In the genomic region with DNA sequence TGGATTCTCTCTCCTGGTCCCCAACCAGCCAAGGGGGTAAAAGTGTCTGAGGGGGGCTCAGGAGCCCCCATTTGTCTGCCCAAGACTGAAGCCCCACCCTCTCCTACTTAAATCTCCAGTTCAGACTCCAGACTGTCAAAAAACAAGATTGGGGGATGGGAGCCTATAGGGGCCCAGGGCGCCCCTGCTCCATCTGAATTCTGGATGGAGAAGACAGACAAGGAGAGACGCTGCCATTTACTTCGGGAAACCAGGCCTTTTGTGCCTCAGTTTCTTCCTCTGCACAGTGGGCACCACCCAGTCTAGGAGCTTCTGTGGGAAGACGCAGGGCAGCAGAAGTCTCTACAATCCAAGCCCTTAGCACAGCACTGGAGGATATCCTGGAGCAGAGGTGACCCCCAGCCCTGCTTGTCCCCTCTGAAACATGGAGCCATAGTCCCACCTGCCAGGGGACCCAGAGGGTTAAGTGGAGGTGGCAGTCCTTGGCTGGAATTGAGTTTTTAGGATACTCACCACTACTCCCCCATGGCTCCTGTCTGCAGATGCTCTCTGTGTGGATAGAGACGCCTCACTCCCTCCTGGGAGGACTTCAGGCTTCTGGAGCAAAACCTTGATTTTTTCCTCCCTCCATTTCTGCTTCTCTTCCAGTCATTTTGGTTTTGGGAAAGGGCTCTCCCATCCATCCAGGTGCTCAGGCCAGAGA, we compare ENCODE assay signal across 1 cellular context.
TF ChIP-seq lines count a peak whose summit lies in the region.

No MANE protein-coding gene starts in this region.

TF ChIP-seq in endothelial cell of umbilical vein, 7 proteins besides CTCF, POLR2A, EP300 and RAD21:
- TF ChIP-seq EZH2 (IDR thresholded peaks at IDR 0.05; ENCODE audit: borderline replicate concordance, low read depth, low read length, severe bottlenecking): peak; percentile 65
- no peak for TF ChIP-seq JUN (IDR thresholded peaks at IDR 0.05; ENCODE audit: borderline replicate concordance, insufficient read depth, insufficient read length, low read depth)
- no peak for TF ChIP-seq GATA2 (IDR thresholded peaks at IDR 0.05; ENCODE audit: insufficient read depth, insufficient read length, low read depth, low read length)
- no peak for TF ChIP-seq MYC (IDR thresholded peaks at IDR 0.05; ENCODE audit: low read depth, low read length)
- no peak for TF ChIP-seq POLR2AphosphoS5 (IDR thresholded peaks at IDR 0.05; ENCODE audit: insufficient read depth, low read depth, low read length)
- TF ChIP-seq, protein P1, sequence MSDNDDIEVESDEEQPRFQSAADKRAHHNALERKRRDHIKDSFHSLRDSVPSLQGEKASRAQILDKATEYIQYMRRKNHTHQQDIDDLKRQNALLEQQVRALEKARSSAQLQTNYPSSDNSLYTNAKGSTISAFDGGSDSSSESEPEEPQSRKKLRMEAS (IDR thresholded peaks at IDR 0.05; ENCODE audit: insufficient read depth, insufficient read length): no peak
